8 cellular contexts compared by ENCODE assay signal in genomic region chr2:24360050-24360962, GRCh38. TPM values are rescaled to one million over a fixed set of nuclear protein-coding genes. Genes with fewer than 3 reads are reported as not detected.
DNase-seq lines count a peak whose midpoint lies in the region; ATAC-seq and TF ChIP-seq lines count a peak whose summit lies in the region.

TSS of gene ITSN2 (minus strand) at chr2:24360536. CDS start at chr2:24328082, 32,454 bp downstream.

- peak; percentile 59 for DNase-seq in NCI-H1092 treated with DMSO at 0.1 percent for 48 hours (lab: John Stamatoyannopoulos, UW)
- peak; percentile 82 for DNase-seq in T-helper 2 cell treated with Interferon-gamma antibody and Interleukin-4, amounts not matched to agents 5 μg/mL and 100 μg/mL, for 36 hours (ENCODE audit: low spot score)
- DNase-seq in anterior cingulate cortex (lab: John Stamatoyannopoulos, UW), result peak in 56 of 58 donors; percentile 13 to 80 (median 63)
- DNase-seq in right cardiac atrium, result peak; percentile 86 to 95 (median 94)
- no peak for DNase-seq in vagina (ENCODE audit: extremely low spot score in 2 of 2)

- H3K27ac ChIP-seq in right cardiac atrium (ENCODE audit: low read length), result peak within 1 kb of the TSS; percentile 90
- H3K27ac ChIP-seq in rectal smooth muscle tissue (ENCODE audit: low read depth, low read length), result peak within 1 kb of the TSS; percentile 94
- peak within 1 kb of the TSS; percentile 97 for H3K27ac ChIP-seq in vagina

- peak within 1 kb of the TSS; percentile 88 for H3K4me3 Mint-ChIP-seq in T-helper 2 cell treated with Interferon-gamma antibody and Interleukin-4, amounts not matched to agents 5 μg/mL and 100 μg/mL, for 36 hours

- peak within 1 kb of the TSS; percentile 93 for H3K27ac Mint-ChIP-seq in T-helper 2 cell treated with Interferon-gamma antibody and Interleukin-4, amounts not matched to agents 5 μg/mL and 100 μg/mL, for 36 hours

- peaks cover 2% of the 10 kb centered on the region for H3K4me1 ChIP-seq in right cardiac atrium (ENCODE audit: control insufficient read depth, insufficient read depth, low read length)
- peaks cover 6% of the 10 kb centered on the region for H3K4me1 ChIP-seq in rectal smooth muscle tissue (ENCODE audit: control insufficient read depth, insufficient read depth, low read length)
- H3K4me1 ChIP-seq in vagina, result peaks cover 26% of the 10 kb centered on the region

- peaks cover 2% of the 10 kb centered on the region for H3K27me3 Mint-ChIP-seq in T-helper 2 cell treated with Interferon-gamma antibody and Interleukin-4, amounts not matched to agents 5 μg/mL and 100 μg/mL, for 36 hours (ENCODE audit: low read depth)

- no peaks in the 10 kb centered on the region for H3K9me3 Mint-ChIP-seq in T-helper 2 cell treated with Interferon-gamma antibody and Interleukin-4, amounts not matched to agents 5 μg/mL and 100 μg/mL, for 36 hours

- H3K36me3 ChIP-seq in rectal smooth muscle tissue (ENCODE audit: control insufficient read depth, insufficient read depth, low read length) (no peaks in the 10 kb centered on the region), vagina (no peaks in the 10 kb centered on the region)

- peaks cover 23% of the 10 kb centered on the region for H3K4me1 Mint-ChIP-seq in T-helper 2 cell treated with Interferon-gamma antibody and Interleukin-4, amounts not matched to agents 5 μg/mL and 100 μg/mL, for 36 hours (ENCODE audit: low read depth)

- ATAC-seq in HG02623 (IDR thresholded peaks at IDR 0.05; ENCODE audit: unreplicated experiment) (peak; percentile 76), right cardiac atrium (peak; percentile 93 to 95)

- no peak for TF ChIP-seq CTCF in vagina (IDR thresholded peaks at IDR 0.05)

- H3K9ac ChIP-seq in rectal smooth muscle tissue (ENCODE audit: low read length), result peak within 1 kb of the TSS; percentile 98

- TF ChIP-seq POLR2A in GM15510 (IDR thresholded peaks at IDR 0.05; ENCODE audit: borderline replicate concordance, extremely low read depth, insufficient read length) (peak; percentile 75), vagina (IDR thresholded peaks at IDR 0.05) (no peak)

- 1% methylated on average over 95 of the region's 96 CpGs for WGBS in right cardiac atrium

- H3K27me3 ChIP-seq in right cardiac atrium (ENCODE audit: control insufficient read depth, insufficient read depth) (no peaks in the 10 kb centered on the region), rectal smooth muscle tissue (ENCODE audit: control insufficient read depth, insufficient read depth, low read length) (no peaks in the 10 kb centered on the region), vagina (no peaks in the 10 kb centered on the region)

- H3K36me3 Mint-ChIP-seq in T-helper 2 cell treated with Interferon-gamma antibody and Interleukin-4, amounts not matched to agents 5 μg/mL and 100 μg/mL, for 36 hours (ENCODE audit: low read depth), result peaks cover 8% of the 10 kb centered on the region

- intact Hi-C loops in right cardiac atrium (cut with DNase I), result no loop called here
- intact Hi-C loops in vagina (cut with DNase I), result no loop called here

- no peaks in the 10 kb centered on the region for H3K9me3 ChIP-seq in right cardiac atrium (ENCODE audit: control insufficient read depth, low read length)
- H3K9me3 ChIP-seq in vagina, result no peaks in the 10 kb centered on the region

- H3K4me3 ChIP-seq in right cardiac atrium (ENCODE audit: low read length), result peak within 1 kb of the TSS; percentile 62
- peak within 1 kb of the TSS; percentile 86 for H3K4me3 ChIP-seq in rectal smooth muscle tissue (ENCODE audit: low read length)
- H3K4me3 ChIP-seq in vagina, result peak within 1 kb of the TSS; percentile 68 to 96

RNA-seq across cellular contexts. Expression of gene ITSN2, which starts in this region (rescaled TPM):
- total RNA-seq in right cardiac atrium (10 to 100 TPM; 44.4 to 58.9 (median 54.8) TPM), vagina (52.5 TPM)
- polyA plus RNA-seq in right cardiac atrium, result 22.8 TPM

Comparison
In these comparisons a context has a peak if more than half of its experiments do, and no peak if none do; other contexts are left out.
1. DNase-seq: peak in NCI-H1092 treated with DMSO at 0.1 percent for 48 hours (single experiment), T-helper 2 cell treated with Interferon-gamma antibody and Interleukin-4, amounts not matched to agents 5 μg/mL and 100 μg/mL, for 36 hours (single experiment), anterior cingulate cortex (56 of 58) and right cardiac atrium (3 of 3); none in vagina (0 of 2).
2. Peak in every context shown above with its lines, with median percentiles within 50 percentile points of each other: H3K27ac ChIP-seq and H3K4me3 ChIP-seq.